ENCODE assay signal across 10 cellular contexts in the genomic region with DNA sequence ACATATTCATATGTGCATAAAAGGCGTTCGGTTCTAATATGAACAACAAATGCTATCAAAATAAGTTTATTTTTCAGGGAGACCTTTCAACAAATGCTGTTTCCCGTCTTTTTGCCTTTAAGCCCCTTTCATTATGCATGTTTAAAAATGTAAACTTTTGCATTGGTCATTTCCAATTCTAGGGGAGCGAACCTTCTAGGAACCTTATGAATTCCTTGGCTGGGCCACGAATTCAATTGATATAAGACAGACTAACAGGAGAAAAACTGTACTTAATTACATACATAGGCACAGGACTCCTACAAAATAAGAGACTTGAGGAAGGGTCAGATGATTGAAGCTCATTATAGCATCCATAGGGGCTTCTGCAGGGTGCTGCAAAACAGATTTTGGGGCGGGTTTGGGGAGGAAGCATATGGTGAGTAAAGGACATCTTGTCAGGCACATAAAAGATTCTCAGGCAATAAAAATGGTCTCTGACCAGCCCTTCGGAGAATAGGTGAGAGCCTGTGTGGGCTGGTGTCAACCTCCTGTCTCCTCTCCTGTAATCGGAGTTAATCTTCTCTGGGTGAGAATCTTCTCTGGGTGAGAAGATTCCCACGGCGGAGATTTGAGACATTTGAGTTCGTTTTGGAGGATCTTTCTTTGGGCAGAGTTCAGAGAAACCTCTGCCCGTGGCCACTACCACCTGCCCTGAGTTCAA. TPM values are rescaled to one million over a fixed set of nuclear protein-coding genes. Genes with fewer than 3 reads are reported as not detected.
DNase-seq lines count a peak whose midpoint lies in the region; ATAC-seq and TF ChIP-seq lines count a peak whose summit lies in the region.
"Had no signal": no experiment of that assay in that cellular context is flagged by ENCODE, and none has a peak within 500 bp of the region (broad histone marks: within the 10 kb centered on the region; RNA-seq: fewer than 3 reads in every experiment).

No MANE protein-coding gene starts in this region.

- no peak overlapping the region for H3K27ac Mint-ChIP-seq in activated CD8-positive, alpha-beta T cell treated with anti-CD3 and anti-CD28 coated beads, Interleukin-2, amount 10 ng/mL, durations not matched to agents 7 days and 5 days
- no peak overlapping the region for H3K27ac Mint-ChIP-seq in stimulated activated naive B cell treated with anti-CD40 and anti-IgM and Interleukin-4, amounts not matched to agents 10 μg/mL and 1 μg/mL and 100 μg/mL, for 72 hours

- peaks cover 59% of the 10 kb centered on the region for H3K4me1 Mint-ChIP-seq in activated CD8-positive, alpha-beta T cell treated with anti-CD3 and anti-CD28 coated beads, Interleukin-2, amount 10 ng/mL, durations not matched to agents 7 days and 5 days (ENCODE audit: low read depth)
- peaks cover 42 to 46% of the 10 kb centered on the region in 2 donors for H3K4me1 Mint-ChIP-seq in stimulated activated naive B cell treated with anti-CD40 and anti-IgM and Interleukin-4, amounts not matched to agents 10 μg/mL and 1 μg/mL and 100 μg/mL, for 72 hours

- H3K27me3 ChIP-seq in heart right ventricle = peaks cover 12 to 80% (median 67%) of the 10 kb centered on the region in 7 donors
- H3K27me3 ChIP-seq in thoracic aorta (replicated peaks; ENCODE audit: insufficient read depth) = peaks cover 10% of the 10 kb centered on the region

- H3K27ac ChIP-seq in heart right ventricle = no peak overlapping the region
- no peak overlapping the region for H3K27ac ChIP-seq in thoracic aorta

- H3K36me3 ChIP-seq in heart right ventricle (no peaks in the 10 kb centered on the region), thoracic aorta (no peaks in the 10 kb centered on the region)

- POLR2A ChIA-PET in activated CD8-positive, alpha-beta T cell treated with anti-CD3 and anti-CD28 coated beads, Interleukin-2, amount 10 ng/mL, durations not matched to agents 7 days and 5 days (lab: Charles Lee) = no interaction called here

- WGBS in heart right ventricle, 2 donors = 34 to 38% methylated on average over 12 of the region's 12 CpGs

- H3K4me3 Mint-ChIP-seq in activated CD8-positive, alpha-beta T cell treated with anti-CD3 and anti-CD28 coated beads, Interleukin-2, amount 10 ng/mL, durations not matched to agents 7 days and 5 days = peak overlapping the region; percentile 75
- H3K4me3 Mint-ChIP-seq in stimulated activated naive B cell treated with anti-CD40 and anti-IgM and Interleukin-4, amounts not matched to agents 10 μg/mL and 1 μg/mL and 100 μg/mL, for 72 hours = no peak overlapping the region

- intact Hi-C loops in heart right ventricle (cut with DNase I) (loop anchor here in 4 of 10 donors (10.0 kb wide), 4 partner anchors 218 to 658 kb away; no protein-coding TSS in a partner anchor), left cardiac atrium (cut with DNase I) (no loop called here)

- H3K4me1 ChIP-seq in heart right ventricle = peaks cover 6 to 62% (median 35%) of the 10 kb centered on the region in 9 donors
- H3K4me1 ChIP-seq in thoracic aorta (ENCODE audit: control insufficient read depth in 1 of 2, low read depth in 2 of 2) = peaks cover 9 to 26% of the 10 kb centered on the region in 2 donors

- no peaks in the 10 kb centered on the region for H3K36me3 Mint-ChIP-seq in activated CD8-positive, alpha-beta T cell treated with anti-CD3 and anti-CD28 coated beads, Interleukin-2, amount 10 ng/mL, durations not matched to agents 7 days and 5 days (ENCODE audit: low read depth)
- H3K36me3 Mint-ChIP-seq in stimulated activated naive B cell treated with anti-CD40 and anti-IgM and Interleukin-4, amounts not matched to agents 10 μg/mL and 1 μg/mL and 100 μg/mL, for 72 hours = peaks cover 3 to 9% of the 10 kb centered on the region in 2 donors

- no peak for TF ChIP-seq CTCF in heart right ventricle (IDR thresholded peaks at IDR 0.05)
- TF ChIP-seq CTCF in thoracic aorta (IDR thresholded peaks at IDR 0.05) = no peak

- DNase-seq in heart right ventricle (no peak), left cardiac atrium (no peak), thoracic aorta (ENCODE audit: low spot score) (no peak)
- no peak for DNase-seq in activated CD8-positive, alpha-beta T cell treated with anti-CD3 and anti-CD28 coated beads, Interleukin-2, amount 10 ng/mL, durations not matched to agents 7 days and 5 days
- no peak for DNase-seq in stimulated activated CD4-positive, alpha-beta T cell treated with anti-CD3 and anti-CD28 coated beads, Interleukin-1b, Interleukin-23, amount 100 ng/mL, for 48 hours
- DNase-seq in stimulated activated naive B cell treated with anti-CD40 and anti-IgM and Interleukin-4, amounts not matched to agents 10 μg/mL and 1 μg/mL and 100 μg/mL, for 72 hours = no peak
- DNase-seq: C1 segment of cervical spinal cord, hippocampal formation had no signal

- H3K27me3 Mint-ChIP-seq in activated CD8-positive, alpha-beta T cell treated with anti-CD3 and anti-CD28 coated beads, Interleukin-2, amount 10 ng/mL, durations not matched to agents 7 days and 5 days (ENCODE audit: low read depth) = peaks cover 55% of the 10 kb centered on the region
- H3K27me3 Mint-ChIP-seq in stimulated activated naive B cell treated with anti-CD40 and anti-IgM and Interleukin-4, amounts not matched to agents 10 μg/mL and 1 μg/mL and 100 μg/mL, for 72 hours = peaks cover 41 to 72% of the 10 kb centered on the region in 2 donors

- ATAC-seq in heart right ventricle = no peak
- ATAC-seq in left cardiac atrium = no peak
- no peak for ATAC-seq in activated CD8-positive, alpha-beta T cell treated with anti-CD3 and anti-CD28 coated beads, Interleukin-2, amount 10 ng/mL, durations not matched to agents 7 days and 5 days
- ATAC-seq in thoracic aorta (ENCODE audit: insufficient number of reproducible peaks, low FRiP score, low read depth) = no peak
- no peak for ATAC-seq in GM21447 (IDR thresholded peaks at IDR 0.05; ENCODE audit: unreplicated experiment)
- ATAC-seq in stimulated activated naive B cell treated with anti-CD40 and anti-IgM and Interleukin-4, amounts not matched to agents 10 μg/mL and 1 μg/mL and 100 μg/mL, for 72 hours (replicated peaks) = no peak

- H3K9me3 ChIP-seq in heart right ventricle (no peaks in the 10 kb centered on the region), thoracic aorta (no peaks in the 10 kb centered on the region)

- H3K4me3 ChIP-seq in heart right ventricle (peak overlapping the region in 7 of 10 donors; percentile 7 to 59 (median 51)), iPS-11a (ENCODE audit: low read depth, low read length) (peak overlapping the region; percentile 81), thoracic aorta (peak overlapping the region; percentile 72)

- CTCF ChIA-PET in activated CD8-positive, alpha-beta T cell treated with anti-CD3 and anti-CD28 coated beads, Interleukin-2, amount 10 ng/mL, durations not matched to agents 7 days and 5 days (lab: Charles Lee) = interaction anchor here (1.4 to 5.2 kb wide), 5 partner anchors 16 to 203 kb away, joined by 3 to 31 read pairs (median 4); no protein-coding TSS in a partner anchor

- no peaks in the 10 kb centered on the region for H3K9me3 Mint-ChIP-seq in activated CD8-positive, alpha-beta T cell treated with anti-CD3 and anti-CD28 coated beads, Interleukin-2, amount 10 ng/mL, durations not matched to agents 7 days and 5 days (ENCODE audit: insufficient read depth)
- no peaks in the 10 kb centered on the region for H3K9me3 Mint-ChIP-seq in stimulated activated naive B cell treated with anti-CD40 and anti-IgM and Interleukin-4, amounts not matched to agents 10 μg/mL and 1 μg/mL and 100 μg/mL, for 72 hours

RNA-seq across cellular contexts. Expression of gene TNFRSF11A, which starts 1.7 kb away (rescaled TPM):
- 1 to 10 TPM in 5 of 10 donors, under 1 TPM in 5; 0.34 to 2.7 (median 1.1) TPM for total RNA-seq in heart right ventricle
- under 1 TPM; 0.29 to 0.33 TPM for polyA plus RNA-seq in heart right ventricle
- 1 to 10 TPM; 2.9 to 3.6 TPM for total RNA-seq in left cardiac atrium
- total RNA-seq in activated CD8-positive, alpha-beta T cell treated with anti-CD3 and anti-CD28 coated beads, Interleukin-2, amount 10 ng/mL, durations not matched to agents 7 days and 5 days = 1 to 10 TPM; 4.0 to 4.3 TPM
- total RNA-seq in thoracic aorta = 10 to 100 TPM in 1 of 2 donors, 1 to 10 TPM in 1; 4.9 to 14.2 TPM
